ENCODE assay signal across 8 cellular contexts in the genomic region with DNA sequence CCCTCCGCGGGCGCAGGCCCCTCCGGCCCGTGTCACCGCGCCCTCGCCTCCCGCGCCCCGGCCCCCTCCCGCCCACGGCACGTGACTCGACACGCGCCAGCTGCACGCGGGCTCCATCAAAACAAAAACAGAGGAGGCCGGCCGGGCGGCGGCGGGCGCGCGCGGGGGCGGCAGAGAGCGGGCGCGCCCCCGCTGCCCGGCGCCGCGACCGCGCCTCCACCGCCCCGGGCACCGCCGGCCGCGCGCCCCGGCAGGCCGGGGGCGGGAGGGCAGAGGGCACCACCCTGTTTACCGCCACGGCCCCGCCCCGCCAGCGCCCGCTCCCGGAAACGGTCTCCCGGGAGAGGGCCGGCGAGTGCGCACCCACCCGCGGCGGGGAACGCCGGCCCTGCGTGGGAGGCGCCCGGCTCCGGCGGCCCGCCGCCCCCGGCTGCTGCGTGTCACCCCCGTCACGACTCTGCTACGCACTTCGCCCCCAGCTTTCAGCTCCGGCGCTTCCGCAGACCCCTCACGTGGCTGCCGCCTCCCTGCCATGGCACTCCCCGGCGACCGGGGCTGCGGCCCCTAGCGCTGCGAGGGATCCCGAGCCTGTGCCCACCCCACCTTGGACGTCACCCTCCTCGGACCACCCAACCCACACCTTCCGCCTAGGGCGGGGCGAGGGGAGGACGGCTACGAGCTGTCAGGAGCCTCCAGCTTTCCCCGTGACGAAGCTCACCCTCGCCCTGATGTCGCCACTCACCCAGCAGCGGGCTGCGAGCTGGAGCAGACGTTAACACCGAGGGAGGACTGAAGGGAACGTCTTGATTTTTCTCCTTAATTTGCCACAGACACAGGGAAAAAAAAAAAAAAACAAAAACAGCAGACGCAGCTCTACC.
DNase-seq lines count a peak whose midpoint lies in the region; ATAC-seq, FAIRE-seq and TF ChIP-seq lines count a peak whose summit lies in the region.

No MANE protein-coding gene starts in this region.

- peaks cover 22% of the 10 kb centered on the region for H3K4me1 ChIP-seq in PC-9 (replicated peaks; ENCODE audit: insufficient read depth)

- POLR2A ChIA-PET in PC-9 (lab: Charles Lee; ENCODE audit: unreplicated experiment): interaction anchor here (0.6 to 1.0 kb wide), 6 partner anchors 29 to 202 kb away, joined by 5 to 14 read pairs (median 6); no protein-coding TSS in a partner anchor

- FAIRE-seq in GM19239 (lab: Jason Lieb, UNC): peak; percentile 35

- no peaks in the 10 kb centered on the region for H3K27me3 ChIP-seq in PC-9 (ENCODE audit: insufficient read depth, low read depth)

- H3K9me3 Mint-ChIP-seq in CD14-positive monocyte (peaks cover 0 to 4% (median 0%) of the 10 kb centered on the region in 7 donors), nephron progenitor cell (no peaks in the 10 kb centered on the region)
- H3K9me3 Mint-ChIP-seq in activated T-helper 17 cell treated with anti-CD3 and anti-CD28 coated beads, Interleukin-2, amount 50 U/mL, for 72 hours: no peaks in the 10 kb centered on the region
- no peaks in the 10 kb centered on the region for H3K9me3 Mint-ChIP-seq in stimulated activated naive CD8-positive, alpha-beta T cell treated with anti-CD3 and anti-CD28 coated beads, Interleukin-15, Interleukin-2, amounts not matched to agents 100 ng/mL and 50 ng/mL, for 24 hours

- H3F3A ChIP-seq in PC-9 (ENCODE audit: insufficient read depth, low read depth): peaks cover 37% of the 10 kb centered on the region; the same call in 1 of the 2 replicates

- peak overlapping the region; percentile 99 for H3K4me3 Mint-ChIP-seq in CD14-positive monocyte
- H3K4me3 Mint-ChIP-seq in activated T-helper 17 cell treated with anti-CD3 and anti-CD28 coated beads, Interleukin-2, amount 50 U/mL, for 72 hours: peak overlapping the region; percentile 96
- peak overlapping the region; percentile 88 for H3K4me3 Mint-ChIP-seq in nephron progenitor cell
- peak overlapping the region; percentile 96 for H3K4me3 Mint-ChIP-seq in stimulated activated naive CD8-positive, alpha-beta T cell treated with anti-CD3 and anti-CD28 coated beads, Interleukin-15, Interleukin-2, amounts not matched to agents 100 ng/mL and 50 ng/mL, for 24 hours

- H3K36me3 ChIP-seq in PC-9 (ENCODE audit: low read depth): peaks cover 50% of the 10 kb centered on the region

- H3K9me3 ChIP-seq in PC-9 (ENCODE audit: insufficient read depth, low read depth): no peaks in the 10 kb centered on the region

- peaks cover 49% of the 10 kb centered on the region for H3K4me1 Mint-ChIP-seq in CD14-positive monocyte
- peaks cover 42% of the 10 kb centered on the region for H3K4me1 Mint-ChIP-seq in activated T-helper 17 cell treated with anti-CD3 and anti-CD28 coated beads, Interleukin-2, amount 50 U/mL, for 72 hours
- peaks cover 49% of the 10 kb centered on the region for H3K4me1 Mint-ChIP-seq in nephron progenitor cell
- H3K4me1 Mint-ChIP-seq in stimulated activated naive CD8-positive, alpha-beta T cell treated with anti-CD3 and anti-CD28 coated beads, Interleukin-15, Interleukin-2, amounts not matched to agents 100 ng/mL and 50 ng/mL, for 24 hours (ENCODE audit: low read depth): peaks cover 73% of the 10 kb centered on the region

- peak; percentile 31 for ATAC-seq in HG03460 (IDR thresholded peaks at IDR 0.05; ENCODE audit: unreplicated experiment)
- peak; percentile 40 for ATAC-seq in activated T-helper 17 cell treated with anti-CD3 and anti-CD28 coated beads, Interleukin-2, amount 50 U/mL, for 72 hours (replicated peaks)

- DNase-seq in CD14-positive monocyte (ENCODE audit: low spot score) (peak; percentile 83), GM19239 (ENCODE audit: insufficient read length, low spot score) (peak; percentile 72), PC-9 (peak; percentile 72 to 77), fibroblast of peridontal ligament (ENCODE audit: extremely low read depth) (peak; percentile 55), nephron progenitor cell (peak; percentile 71)

- peak overlapping the region; percentile 98 for H3K4me2 ChIP-seq in PC-9

- BruUV-seq in PC-9 (replicated peaks; lab: Mats Ljungman, UMichigan): no TSS peak

- intact Hi-C loops in CD14-positive monocyte (cut with micrococcal nuclease) (loop anchor here (5.0 to 10.0 kb wide), 4 partner anchors 81 to 319 kb away; a partner anchor contains a TSS), PC-9 (cut with micrococcal nuclease; ENCODE audit: unreplicated experiment) (loop anchor here (1.0 to 5.0 kb wide), 3 partner anchors 144 to 264 kb away; no protein-coding TSS in a partner anchor)

- CTCF ChIA-PET in PC-9 (lab: Charles Lee): no interaction called here

- H3K27ac Mint-ChIP-seq in CD14-positive monocyte (peak overlapping the region; percentile 97 to 99 (median 98)), nephron progenitor cell (no peak overlapping the region)
- peak overlapping the region; percentile 99 for H3K27ac Mint-ChIP-seq in activated T-helper 17 cell treated with anti-CD3 and anti-CD28 coated beads, Interleukin-2, amount 50 U/mL, for 72 hours
- peak overlapping the region; percentile 99 for H3K27ac Mint-ChIP-seq in stimulated activated naive CD8-positive, alpha-beta T cell treated with anti-CD3 and anti-CD28 coated beads, Interleukin-15, Interleukin-2, amounts not matched to agents 100 ng/mL and 50 ng/mL, for 24 hours

- H3K9me2 ChIP-seq in PC-9 (ENCODE audit: insufficient read depth): no peaks in the 10 kb centered on the region

- H3K27ac ChIP-seq in PC-9: peak overlapping the region; percentile 90

- H3K36me3 Mint-ChIP-seq in CD14-positive monocyte: peaks cover 32 to 34% of the 10 kb centered on the region in 2 donors
- H3K36me3 Mint-ChIP-seq in activated T-helper 17 cell treated with anti-CD3 and anti-CD28 coated beads, Interleukin-2, amount 50 U/mL, for 72 hours (ENCODE audit: low read depth): peaks cover 91% of the 10 kb centered on the region
- H3K36me3 Mint-ChIP-seq in nephron progenitor cell (ENCODE audit: low read depth): no peaks in the 10 kb centered on the region
- H3K36me3 Mint-ChIP-seq in stimulated activated naive CD8-positive, alpha-beta T cell treated with anti-CD3 and anti-CD28 coated beads, Interleukin-15, Interleukin-2, amounts not matched to agents 100 ng/mL and 50 ng/mL, for 24 hours (ENCODE audit: low read depth): peaks cover 30% of the 10 kb centered on the region

- peaks cover 95% of the 10 kb centered on the region for H3K79me2 ChIP-seq in PC-9 (ENCODE audit: low read depth)

- H3K27me3 Mint-ChIP-seq in CD14-positive monocyte (ENCODE audit: low read depth in 3 of 3) (peaks cover 4 to 17% (median 11%) of the 10 kb centered on the region in 3 donors), nephron progenitor cell (ENCODE audit: low read depth, poor library complexity) (peaks cover 83% of the 10 kb centered on the region)
- no peaks in the 10 kb centered on the region for H3K27me3 Mint-ChIP-seq in activated T-helper 17 cell treated with anti-CD3 and anti-CD28 coated beads, Interleukin-2, amount 50 U/mL, for 72 hours
- no peaks in the 10 kb centered on the region for H3K27me3 Mint-ChIP-seq in stimulated activated naive CD8-positive, alpha-beta T cell treated with anti-CD3 and anti-CD28 coated beads, Interleukin-15, Interleukin-2, amounts not matched to agents 100 ng/mL and 50 ng/mL, for 24 hours

- H2AFZ ChIP-seq in PC-9: no peak overlapping the region

- peak overlapping the region; percentile 73 for H3K4me3 ChIP-seq in PC-9

- TF ChIP-seq CTCF in CD14-positive monocyte (IDR thresholded peaks at IDR 0.05) (no peak), PC-9 (conservative IDR thresholded peaks at IDR 0.05) (no peak), nephron progenitor cell (IDR thresholded peaks at IDR 0.05) (no peak)

- H4K20me1 ChIP-seq in PC-9 (ENCODE audit: insufficient read depth): peaks cover 45% of the 10 kb centered on the region

Comparison
In these comparisons a context has a peak if more than half of its experiments do, and no peak if none do; other contexts are left out.
1. Peak in every context shown above with its lines: DNase-seq, ATAC-seq, H3K4me3 ChIP-seq and H3K27ac ChIP-seq.